16 cellular contexts compared by ENCODE assay signal in genomic region chr2:220198911-220199310, GRCh38.
DNase-seq lines count a peak whose midpoint lies in the region; ATAC-seq, FAIRE-seq and TF ChIP-seq lines count a peak whose summit lies in the region.
"Had no signal": no experiment of that assay in that cellular context is flagged by ENCODE, and none has a peak within 500 bp of the region (broad histone marks: within the 10 kb centered on the region; RNA-seq: fewer than 3 reads in every experiment).

No MANE protein-coding gene starts in this region.

- TF ChIP-seq CTCF in A549 (IDR thresholded peaks at IDR 0.05) (no peak), fibroblast of villous mesenchyme (IDR thresholded peaks at IDR 0.05; ENCODE audit: insufficient read depth, low read depth, low read length) (no peak), GM23338 (conservative IDR thresholded peaks at IDR 0.05; ENCODE audit: low read depth in 2 of 2) (no peak), GM20000 (IDR thresholded peaks at IDR 0.05; ENCODE audit: extremely low read depth, missing control alignments) (no peak)

- 0 out of 2 replicates have a peak, but pooled peaks cover 4% of the 10 kb centered on the region for H3K9me2 ChIP-seq in GM23338 (ENCODE audit: insufficient read depth)

- H3K4me1 ChIP-seq in A549 (peaks cover 15% of the 10 kb centered on the region), GM23338 (ENCODE audit: insufficient read depth) (no peaks in the 10 kb centered on the region)
- H3K4me1 ChIP-seq: left ventricle myocardium inferior had no signal

- H2AFZ ChIP-seq in GM23338 = no peak overlapping the region

- H3K9me3 ChIP-seq in A549 = peaks cover 31% of the 10 kb centered on the region; the same call in 2 of the 3 replicates

- no peaks in the 10 kb centered on the region for H3K4me1 Mint-ChIP-seq in activated CD4-positive, alpha-beta T cell treated with anti-CD3 and anti-CD28 coated beads, Interleukin-2, amount 10 ng/mL, durations not matched to agents 24 days and 14 days
- H3K4me1 Mint-ChIP-seq in GM23338 = no peaks in the 10 kb centered on the region
- H3K4me1 Mint-ChIP-seq: activated B cell treated with CpG ODN at 0.5 μM for 24 hours; CD4-positive, CD25-positive, alpha-beta regulatory T cell had no signal

- no peaks in the 10 kb centered on the region for H3K36me3 Mint-ChIP-seq in activated CD4-positive, alpha-beta T cell treated with anti-CD3 and anti-CD28 coated beads, Interleukin-2, amount 10 ng/mL, durations not matched to agents 24 days and 14 days (ENCODE audit: low read depth)
- peaks cover 6% of the 10 kb centered on the region for H3K36me3 Mint-ChIP-seq in GM23338 (ENCODE audit: low read depth)
- H3K36me3 Mint-ChIP-seq: CD4-positive, CD25-positive, alpha-beta regulatory T cell had no signal

- no peaks in the 10 kb centered on the region for H3K27me3 Mint-ChIP-seq in activated CD4-positive, alpha-beta T cell treated with anti-CD3 and anti-CD28 coated beads, Interleukin-2, amount 10 ng/mL, durations not matched to agents 24 days and 14 days
- peaks cover 2% of the 10 kb centered on the region for H3K27me3 Mint-ChIP-seq in GM23338 (ENCODE audit: insufficient read depth, low read depth, poor library complexity)
- H3K27me3 Mint-ChIP-seq: activated B cell treated with CpG ODN at 0.5 μM for 24 hours; CD4-positive, CD25-positive, alpha-beta regulatory T cell; progenitor cell of endocrine pancreas had no signal

- DNase-seq in A549 (ENCODE audit: low read depth in 1 of 2, low spot score in 1 of 2) = peak; percentile 24 to 56
- peak; percentile 4 for DNase-seq in GOT3 (lab: John Stamatoyannopoulos, UW)
- peak; percentile 31 for DNase-seq in T1000 (lab: John Stamatoyannopoulos, UW)
- peak; percentile 76 for DNase-seq in fibroblast of villous mesenchyme (ENCODE audit: low read depth)
- DNase-seq in activated CD4-positive, alpha-beta T cell treated with anti-CD3 and anti-CD28 coated beads, Interleukin-2, amount 10 ng/mL, durations not matched to agents 24 days and 14 days = no peak
- no peak for DNase-seq in GM23338 (ENCODE audit: low spot score)
- DNase-seq in GM20000 (ENCODE audit: low spot score) = no peak
- DNase-seq in ACHN = no peak
- DNase-seq: activated B cell treated with CpG ODN at 0.5 μM for 24 hours; CD4-positive, CD25-positive, alpha-beta regulatory T cell; left ventricle myocardium inferior; NCI-H2227 treated with DMSO at 0.1 percent for 48 hours had no signal

- TF ChIP-seq RAD21 in A549 (conservative IDR thresholded peaks at IDR 0.05 in 1 of 2, IDR thresholded peaks at IDR 0.05 in 1 of 2) = no peak; a peak in 1 of 5 replicates

- no peak overlapping the region for H3K4me3 ChIP-seq in A549
- H3K4me3 ChIP-seq in fibroblast of villous mesenchyme (ENCODE audit: low read depth, low read length) = no peak overlapping the region
- no peak overlapping the region for H3K4me3 ChIP-seq in GM23338
- H3K4me3 ChIP-seq: left ventricle myocardium inferior had no signal

- no peak for TF ChIP-seq POLR2A in A549 (IDR thresholded peaks at IDR 0.05; ENCODE audit: low read length)

- intact Hi-C loops in activated CD4-positive, alpha-beta T cell treated with anti-CD3 and anti-CD28 coated beads, Interleukin-2, amount 10 ng/mL, durations not matched to agents 24 days and 14 days (cut with micrococcal nuclease) = no loop called here

- no peak for FAIRE-seq in A549 (lab: Jason Lieb, UNC)

- peaks cover 6% of the 10 kb centered on the region for H3K9me3 Mint-ChIP-seq in activated CD4-positive, alpha-beta T cell treated with anti-CD3 and anti-CD28 coated beads, Interleukin-2, amount 10 ng/mL, durations not matched to agents 24 days and 14 days
- H3K9me3 Mint-ChIP-seq in GM23338 = peaks cover 19% of the 10 kb centered on the region
- H3K9me3 Mint-ChIP-seq: activated T-helper 1 cell treated with anti-CD3 and anti-CD28 coated beads, Interleukin-12 subunit alpha, Interleukin-12 subunit beta, Interleukin-2, Interleukin-4 antibody, amounts not matched to agents 30 ng/mL and 10 ng/mL and 1 ng/mL, durations not matched to agents 14 hours and 24 hours and 36 hours had no signal

- no peaks in the 10 kb centered on the region for H4K20me1 ChIP-seq in GM23338 (replicated peaks; ENCODE audit: insufficient read depth)

- H3K4me3 Mint-ChIP-seq in activated CD4-positive, alpha-beta T cell treated with anti-CD3 and anti-CD28 coated beads, Interleukin-2, amount 10 ng/mL, durations not matched to agents 24 days and 14 days = no peak overlapping the region
- no peak overlapping the region for H3K4me3 Mint-ChIP-seq in GM23338
- H3K4me3 Mint-ChIP-seq: activated B cell treated with CpG ODN at 0.5 μM for 24 hours; activated T-helper 1 cell treated with anti-CD3 and anti-CD28 coated beads, Interleukin-12 subunit alpha, Interleukin-12 subunit beta, Interleukin-2, Interleukin-4 antibody, amounts not matched to agents 30 ng/mL and 10 ng/mL and 1 ng/mL, durations not matched to agents 14 hours and 24 hours and 36 hours; CD4-positive, CD25-positive, alpha-beta regulatory T cell had no signal

- H3K27ac ChIP-seq in A549 = peak overlapping the region; percentile 26 to 76; a peak in 5 of 6 replicates
- no peak overlapping the region for H3K27ac ChIP-seq in GM23338 (ENCODE audit: low read depth)
- H3K27ac ChIP-seq: KMS-11, left ventricle myocardium inferior had no signal

- 33% methylated on average over 6 of the region's 7 CpGs for WGBS in A549 (ENCODE audit: missing lambda C conversion rate)

- no peaks in the 10 kb centered on the region; the same call in 1 of the 2 replicates for H3K36me3 ChIP-seq in GM23338 (ENCODE audit: insufficient read depth)
- H3K36me3 ChIP-seq: left ventricle myocardium inferior had no signal

- in situ Hi-C loops in ACHN (cut with HindIII; ENCODE audit: low pct_ligation_motif_present, low pct_unique_long_range_greater_than_20kb, low sequenced_read_pairs) = no loop called here

- no peaks in the 10 kb centered on the region for H3K27me3 ChIP-seq in GM23338 (ENCODE audit: insufficient read depth)

- H3F3A ChIP-seq in GM23338 (replicated peaks; ENCODE audit: low read depth) = no peaks in the 10 kb centered on the region

- ATAC-seq in A549 (peak; percentile 75 to 85), GM23338 (no peak)
- ATAC-seq: HCT116 had no signal

- 0 out of 5 replicates have a peak, but pooled peaks of 1 of the 2 experiments have one; percentile 15 for TF ChIP-seq EP300 in A549 (IDR thresholded peaks at IDR 0.05)

- POLR2A ChIA-PET in A549 (lab: Yijun Ruan, JAX) = no interaction called here

- H3K27ac Mint-ChIP-seq in activated CD4-positive, alpha-beta T cell treated with anti-CD3 and anti-CD28 coated beads, Interleukin-2, amount 10 ng/mL, durations not matched to agents 24 days and 14 days = no peak overlapping the region
- no peak overlapping the region for H3K27ac Mint-ChIP-seq in GM23338
- H3K27ac Mint-ChIP-seq: activated B cell treated with CpG ODN at 0.5 μM for 24 hours; activated T-helper 1 cell treated with anti-CD3 and anti-CD28 coated beads, Interleukin-12 subunit alpha, Interleukin-12 subunit beta, Interleukin-2, Interleukin-4 antibody, amounts not matched to agents 30 ng/mL and 10 ng/mL and 1 ng/mL, durations not matched to agents 14 hours and 24 hours and 36 hours; CD4-positive, CD25-positive, alpha-beta regulatory T cell; progenitor cell of endocrine pancreas had no signal

- peak overlapping the region; percentile 29 for H3K4me2 ChIP-seq in A549
- H3K4me2 ChIP-seq in GM23338 = no peak overlapping the region
- H3K4me2 ChIP-seq: KMS-11 had no signal

- no peaks in the 10 kb centered on the region for H3K79me2 ChIP-seq in GM23338 (replicated peaks; ENCODE audit: insufficient read depth)

- CTCF ChIA-PET in A549 (lab: Yijun Ruan, JAX) = no interaction called here

TF ChIP-seq in A549, 52 proteins besides CTCF, POLR2A, EP300 and RAD21:
- TF ChIP-seq ZNF302 (CRISPR knock-in tag; IDR thresholded peaks at IDR 0.05) (no peak), SMC3 (IDR thresholded peaks at IDR 0.05) (0 out of 3 replicates have a peak, but pooled peaks have one; percentile 12), BCL3 (IDR thresholded peaks at IDR 0.05) (no peak), MAX (IDR thresholded peaks at IDR 0.05) (peak; percentile 67), CEBPB (IDR thresholded peaks at IDR 0.05) (peak; percentile 19 to 79; a peak in 2 of 4 replicates), JUNB (IDR thresholded peaks at IDR 0.05) (0 out of 2 replicates have a peak, but pooled peaks have one; percentile 30)
TF ChIP-seq in A549: peak in this region for 4.

TF ChIP-seq in GM23338, 12 proteins besides CTCF, POLR2A, EP300 and RAD21 (continues in another document):
- TF ChIP-seq ZNF114 (CRISPR knock-in tag; IDR thresholded peaks at IDR 0.05) = no peak
- TF ChIP-seq, protein P1, sequence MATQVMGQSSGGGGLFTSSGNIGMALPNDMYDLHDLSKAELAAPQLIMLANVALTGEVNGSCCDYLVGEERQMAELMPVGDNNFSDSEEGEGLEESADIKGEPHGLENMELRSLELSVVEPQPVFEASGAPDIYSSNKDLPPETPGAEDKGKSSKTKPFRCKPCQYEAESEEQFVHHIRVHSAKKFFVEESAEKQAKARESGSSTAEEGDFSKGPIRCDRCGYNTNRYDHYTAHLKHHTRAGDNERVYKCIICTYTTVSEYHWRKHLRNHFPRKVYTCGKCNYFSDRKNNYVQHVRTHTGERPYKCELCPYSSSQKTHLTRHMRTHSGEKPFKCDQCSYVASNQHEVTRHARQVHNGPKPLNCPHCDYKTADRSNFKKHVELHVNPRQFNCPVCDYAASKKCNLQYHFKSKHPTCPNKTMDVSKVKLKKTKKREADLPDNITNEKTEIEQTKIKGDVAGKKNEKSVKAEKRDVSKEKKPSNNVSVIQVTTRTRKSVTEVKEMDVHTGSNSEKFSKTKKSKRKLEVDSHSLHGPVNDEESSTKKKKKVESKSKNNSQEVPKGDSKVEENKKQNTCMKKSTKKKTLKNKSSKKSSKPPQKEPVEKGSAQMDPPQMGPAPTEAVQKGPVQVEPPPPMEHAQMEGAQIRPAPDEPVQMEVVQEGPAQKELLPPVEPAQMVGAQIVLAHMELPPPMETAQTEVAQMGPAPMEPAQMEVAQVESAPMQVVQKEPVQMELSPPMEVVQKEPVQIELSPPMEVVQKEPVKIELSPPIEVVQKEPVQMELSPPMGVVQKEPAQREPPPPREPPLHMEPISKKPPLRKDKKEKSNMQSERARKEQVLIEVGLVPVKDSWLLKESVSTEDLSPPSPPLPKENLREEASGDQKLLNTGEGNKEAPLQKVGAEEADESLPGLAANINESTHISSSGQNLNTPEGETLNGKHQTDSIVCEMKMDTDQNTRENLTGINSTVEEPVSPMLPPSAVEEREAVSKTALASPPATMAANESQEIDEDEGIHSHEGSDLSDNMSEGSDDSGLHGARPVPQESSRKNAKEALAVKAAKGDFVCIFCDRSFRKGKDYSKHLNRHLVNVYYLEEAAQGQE (IDR thresholded peaks at IDR 0.05; ENCODE audit: unreplicated experiment) = no peak
- no peak for TF ChIP-seq CREB1 (CRISPR knock-in tag; IDR thresholded peaks at IDR 0.05; ENCODE audit: low read depth)

Comparison
In these comparisons a context has a peak if more than half of its experiments do, and no peak if none do; other contexts are left out.
1. DNase-seq: peak in A549 (2 of 2), GOT3 (single experiment), T1000 (single experiment) and fibroblast of villous mesenchyme (single experiment); none in activated CD4-positive, alpha-beta T cell treated with anti-CD3 and anti-CD28 coated beads, Interleukin-2, amount 10 ng/mL, durations not matched to agents 24 days and 14 days (single experiment), GM23338 (single experiment), GM20000 (single experiment) and ACHN (single experiment).